Comparison of ENCODE assay signal across 1 cellular context in the genomic region with DNA sequence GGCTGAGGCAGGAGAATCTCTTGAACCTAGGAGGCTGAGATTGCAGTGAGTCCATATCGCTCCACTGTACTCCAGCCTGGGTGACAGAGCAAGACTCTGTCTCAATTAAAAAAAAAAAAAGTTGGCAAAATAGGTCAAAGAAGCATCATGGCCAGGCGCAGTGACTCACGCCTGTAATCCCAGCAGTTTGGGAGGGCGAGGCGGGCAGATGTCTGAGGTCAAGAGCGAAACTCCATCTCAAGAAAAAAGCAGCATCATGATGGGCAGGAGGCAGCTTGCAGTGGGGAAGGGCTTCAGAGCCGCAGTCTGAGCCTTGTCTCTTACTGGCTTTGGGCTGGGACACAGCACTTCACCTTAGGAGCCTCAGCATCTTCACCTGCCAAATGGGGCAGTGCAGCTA.
TF ChIP-seq lines count a peak whose summit lies in the region.

No MANE protein-coding gene starts in this region.

TF ChIP-seq in WTC11, 78 proteins besides CTCF, POLR2A, EP300 and RAD21 (continued from another document):
- TF ChIP-seq, protein P1, sequence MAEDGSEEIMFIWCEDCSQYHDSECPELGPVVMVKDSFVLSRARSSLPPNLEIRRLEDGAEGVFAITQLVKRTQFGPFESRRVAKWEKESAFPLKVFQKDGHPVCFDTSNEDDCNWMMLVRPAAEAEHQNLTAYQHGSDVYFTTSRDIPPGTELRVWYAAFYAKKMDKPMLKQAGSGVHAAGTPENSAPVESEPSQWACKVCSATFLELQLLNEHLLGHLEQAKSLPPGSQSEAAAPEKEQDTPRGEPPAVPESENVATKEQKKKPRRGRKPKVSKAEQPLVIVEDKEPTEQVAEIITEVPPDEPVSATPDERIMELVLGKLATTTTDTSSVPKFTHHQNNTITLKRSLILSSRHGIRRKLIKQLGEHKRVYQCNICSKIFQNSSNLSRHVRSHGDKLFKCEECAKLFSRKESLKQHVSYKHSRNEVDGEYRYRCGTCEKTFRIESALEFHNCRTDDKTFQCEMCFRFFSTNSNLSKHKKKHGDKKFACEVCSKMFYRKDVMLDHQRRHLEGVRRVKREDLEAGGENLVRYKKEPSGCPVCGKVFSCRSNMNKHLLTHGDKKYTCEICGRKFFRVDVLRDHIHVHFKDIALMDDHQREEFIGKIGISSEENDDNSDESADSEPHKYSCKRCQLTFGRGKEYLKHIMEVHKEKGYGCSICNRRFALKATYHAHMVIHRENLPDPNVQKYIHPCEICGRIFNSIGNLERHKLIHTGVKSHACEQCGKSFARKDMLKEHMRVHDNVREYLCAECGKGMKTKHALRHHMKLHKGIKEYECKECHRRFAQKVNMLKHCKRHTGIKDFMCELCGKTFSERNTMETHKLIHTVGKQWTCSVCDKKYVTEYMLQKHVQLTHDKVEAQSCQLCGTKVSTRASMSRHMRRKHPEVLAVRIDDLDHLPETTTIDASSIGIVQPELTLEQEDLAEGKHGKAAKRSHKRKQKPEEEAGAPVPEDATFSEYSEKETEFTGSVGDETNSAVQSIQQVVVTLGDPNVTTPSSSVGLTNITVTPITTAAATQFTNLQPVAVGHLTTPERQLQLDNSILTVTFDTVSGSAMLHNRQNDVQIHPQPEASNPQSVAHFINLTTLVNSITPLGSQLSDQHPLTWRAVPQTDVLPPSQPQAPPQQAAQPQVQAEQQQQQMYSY (CRISPR knock-in tag; IDR thresholded peaks at IDR 0.05) = no peak
- no peak for TF ChIP-seq ATF3 (CRISPR knock-in tag; conservative IDR thresholded peaks at IDR 0.05)
